22 cellular contexts compared by ENCODE assay signal in the genomic region with DNA sequence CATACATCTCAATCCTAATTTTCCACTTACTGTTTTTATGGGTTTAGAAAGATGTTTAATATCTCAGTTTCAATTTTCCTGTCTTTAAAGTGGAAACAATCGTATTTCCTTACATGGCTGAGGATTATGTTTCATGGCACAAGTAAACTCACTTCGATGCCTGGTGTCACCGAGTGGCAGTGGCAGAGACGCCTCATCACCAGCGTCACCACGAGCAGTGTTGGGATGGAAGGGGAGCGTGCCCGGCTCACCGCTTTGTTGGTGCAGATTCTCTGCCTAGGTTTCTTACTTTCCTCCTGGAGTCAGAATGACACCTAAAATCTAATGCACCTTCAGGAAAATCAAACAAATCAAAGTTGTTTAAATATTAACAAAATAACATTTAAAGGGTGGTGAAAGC.
"Had no signal": no experiment of that assay in that cellular context is flagged by ENCODE, and none has a peak within 500 bp of the region (broad histone marks: within the 10 kb centered on the region; RNA-seq: fewer than 3 reads in every experiment).

No MANE protein-coding gene starts in this region.

- H3K9me3 Mint-ChIP-seq: activated CD4-positive, alpha-beta T cell treated with anti-CD3 and anti-CD28 coated beads, Interleukin-2, amount 10 ng/mL, durations not matched to agents 7 days and 5 days; activated CD8-positive, alpha-beta T cell treated with anti-CD3 and anti-CD28 coated beads for 36 hours; activated naive CD4-positive, alpha-beta T cell treated with anti-CD3 and anti-CD28 coated beads, Interleukin-2, amount 50 U/mL, for 72 hours; activated T-helper 1 cell treated with anti-CD3 and anti-CD28 coated beads, Interleukin-12 subunit alpha, Interleukin-12 subunit beta, Interleukin-2, Interleukin-4 antibody, amounts not matched to agents 30 ng/mL and 10 ng/mL and 1 ng/mL, durations not matched to agents 14 hours and 24 hours and 36 hours; brain; nephron progenitor cell; stimulated activated naive B cell treated with anti-CD40 and anti-IgM and Interleukin-4, amounts not matched to agents 10 μg/mL and 1 μg/mL and 100 μg/mL, for 72 hours had no signal

- H3K27ac Mint-ChIP-seq: activated CD4-positive, alpha-beta T cell treated with anti-CD3 and anti-CD28 coated beads, Interleukin-2, amount 10 ng/mL, durations not matched to agents 7 days and 5 days; activated CD8-positive, alpha-beta T cell treated with anti-CD3 and anti-CD28 coated beads for 36 hours; activated T-helper 1 cell treated with anti-CD3 and anti-CD28 coated beads, Interleukin-12 subunit alpha, Interleukin-12 subunit beta, Interleukin-2, Interleukin-4 antibody, amounts not matched to agents 30 ng/mL and 10 ng/mL and 1 ng/mL, durations not matched to agents 14 hours and 24 hours and 36 hours; stimulated activated naive B cell treated with anti-CD40 and anti-IgM and Interleukin-4, amounts not matched to agents 10 μg/mL and 1 μg/mL and 100 μg/mL, for 72 hours had no signal

- H3K4me1 Mint-ChIP-seq: activated CD4-positive, alpha-beta T cell treated with anti-CD3 and anti-CD28 coated beads, Interleukin-2, amount 10 ng/mL, durations not matched to agents 7 days and 5 days; brain; stimulated activated naive B cell treated with anti-CD40 and anti-IgM and Interleukin-4, amounts not matched to agents 10 μg/mL and 1 μg/mL and 100 μg/mL, for 72 hours had no signal

- ATAC-seq: activated CD4-positive, CD25-positive, alpha-beta regulatory T cell treated with anti-CD3 and anti-CD28 coated beads, Interleukin-2, amount 50 U/mL, for 24 hours; activated CD8-positive, alpha-beta memory T cell treated with anti-CD3 and anti-CD28 coated beads, Interleukin-2, amount 10 ng/mL, durations not matched to agents 7 days and 5 days; activated CD8-positive, alpha-beta T cell treated with anti-CD3 and anti-CD28 coated beads for 36 hours; activated naive CD4-positive, alpha-beta T cell treated with anti-CD3 and anti-CD28 coated beads, Interleukin-2, amount 50 U/mL, for 72 hours; gastroesophageal sphincter; stimulated activated naive B cell treated with anti-CD40 and anti-IgM and Interleukin-4, amounts not matched to agents 10 μg/mL and 1 μg/mL and 100 μg/mL, for 72 hours had no signal

- H3K27me3 Mint-ChIP-seq: activated CD4-positive, alpha-beta T cell treated with anti-CD3 and anti-CD28 coated beads, Interleukin-2, amount 10 ng/mL, durations not matched to agents 7 days and 5 days; activated CD8-positive, alpha-beta memory T cell treated with anti-CD3 and anti-CD28 coated beads, Interleukin-2, amount 10 ng/mL, durations not matched to agents 7 days and 5 days; activated CD8-positive, alpha-beta T cell treated with anti-CD3 and anti-CD28 coated beads for 36 hours; brain; stimulated activated naive B cell treated with anti-CD40 and anti-IgM and Interleukin-4, amounts not matched to agents 10 μg/mL and 1 μg/mL and 100 μg/mL, for 72 hours had no signal

- H3K4me3 ChIP-seq: dorsolateral prefrontal cortex, gastroesophageal sphincter, heart right ventricle, left ventricle myocardium inferior, transverse colon had no signal

- H3K27ac ChIP-seq: dorsolateral prefrontal cortex, gastroesophageal sphincter, heart right ventricle, left ventricle myocardium inferior, transverse colon had no signal

- DNase-seq: activated CD4-positive, alpha-beta T cell treated with anti-CD3 and anti-CD28 coated beads, Interleukin-2, amount 10 ng/mL, durations not matched to agents 7 days and 5 days; activated CD8-positive, alpha-beta memory T cell treated with anti-CD3 and anti-CD28 coated beads, Interleukin-2, amount 10 ng/mL, durations not matched to agents 7 days and 5 days; activated CD8-positive, alpha-beta T cell treated with anti-CD3 and anti-CD28 coated beads for 36 hours; activated gamma-delta T cell treated with Interleukin-2 at 50 U/mL for 16 hours; activated T-cell treated with anti-CD3 and anti-CD28 coated beads for 4 hours; caudate nucleus; heart right ventricle; kidney glomerular epithelial cell; left ventricle myocardium inferior; nephron progenitor cell; occipital lobe; retina; stimulated activated CD4-positive, alpha-beta T cell treated with anti-CD3 and anti-CD28 coated beads, Interleukin-2, amount 100 ng/mL, for 48 hours; stimulated activated CD8-positive, alpha-beta memory T cell treated with anti-CD3 and anti-CD28 coated beads, Interleukin-4, amount 100 ng/mL, for 48 hours; stimulated activated naive B cell treated with anti-CD40 and anti-IgM and Interleukin-4, amounts not matched to agents 10 μg/mL and 1 μg/mL and 100 μg/mL, for 72 hours; transverse colon had no signal

- H3K4me1 ChIP-seq: gastroesophageal sphincter, heart right ventricle, left ventricle myocardium inferior, transverse colon had no signal

- H3K4me3 Mint-ChIP-seq: activated CD4-positive, alpha-beta T cell treated with anti-CD3 and anti-CD28 coated beads, Interleukin-2, amount 10 ng/mL, durations not matched to agents 7 days and 5 days; activated CD8-positive, alpha-beta memory T cell treated with anti-CD3 and anti-CD28 coated beads, Interleukin-2, amount 10 ng/mL, durations not matched to agents 7 days and 5 days; activated CD8-positive, alpha-beta T cell treated with anti-CD3 and anti-CD28 coated beads for 36 hours; activated T-helper 1 cell treated with anti-CD3 and anti-CD28 coated beads, Interleukin-12 subunit alpha, Interleukin-12 subunit beta, Interleukin-2, Interleukin-4 antibody, amounts not matched to agents 30 ng/mL and 10 ng/mL and 1 ng/mL, durations not matched to agents 14 hours and 24 hours and 36 hours; brain; nephron progenitor cell; stimulated activated naive B cell treated with anti-CD40 and anti-IgM and Interleukin-4, amounts not matched to agents 10 μg/mL and 1 μg/mL and 100 μg/mL, for 72 hours had no signal

- H3K27me3 ChIP-seq: dorsolateral prefrontal cortex, gastroesophageal sphincter, heart right ventricle, transverse colon had no signal

- H3K9me3 ChIP-seq: gastroesophageal sphincter, heart right ventricle, left ventricle myocardium inferior, transverse colon had no signal
